Comparison of ENCODE assay signal across 8 cellular contexts in the genomic region with DNA sequence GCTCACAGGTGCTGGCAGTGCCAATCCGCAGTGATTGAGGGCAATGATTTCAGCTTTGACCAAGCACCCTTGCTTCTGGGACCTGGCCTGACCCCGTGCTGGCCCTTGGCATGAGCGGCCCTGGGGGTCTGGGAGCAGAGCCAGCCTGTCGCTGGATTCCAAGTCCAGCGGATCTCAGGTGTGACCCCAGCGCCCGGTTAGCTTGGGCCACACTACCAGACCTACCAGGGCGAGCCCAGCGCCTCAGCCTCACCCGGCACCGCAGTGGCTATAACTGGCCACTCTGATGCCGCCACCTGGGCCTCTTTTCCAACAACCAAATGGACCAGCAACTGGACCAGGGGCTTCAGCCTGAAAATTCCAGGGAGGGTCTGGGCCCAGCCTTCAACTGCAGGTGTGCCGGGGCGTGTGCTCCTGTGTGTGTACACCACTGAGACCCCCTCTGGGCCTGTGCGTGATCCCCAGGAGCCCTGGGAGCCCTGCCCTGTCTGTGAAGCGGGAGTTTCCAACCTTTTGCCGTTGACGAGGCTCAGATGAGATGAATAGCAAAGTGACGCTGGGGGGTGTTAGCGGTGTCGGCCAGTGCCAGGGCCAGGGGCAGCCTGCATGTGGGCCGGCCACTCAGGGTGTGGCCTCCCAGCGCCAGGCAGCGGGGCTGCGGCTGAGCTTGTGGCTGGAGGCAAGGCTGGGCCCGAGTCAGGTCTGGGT. TPM values are rescaled to one million over a fixed set of nuclear protein-coding genes. Genes with fewer than 3 reads are reported as not detected.
A peak's percentile ranks its signal among the peaks of the same experiment; 100 is the strongest.
DNase-seq lines count a peak whose midpoint lies in the region; ATAC-seq and TF ChIP-seq lines count a peak whose summit lies in the region.

No MANE protein-coding gene starts in this region.

- ATAC-seq in GM21423 (IDR thresholded peaks at IDR 0.05; ENCODE audit: unreplicated experiment) (peak; percentile 10), gastroesophageal sphincter (no peak), GM21528 (IDR thresholded peaks at IDR 0.05; ENCODE audit: low FRiP score, unreplicated experiment) (no peak)

- peak; percentile 27 for DNase-seq in activated CD4-positive, alpha-beta T cell treated with anti-CD3 and anti-CD28 coated beads, Interleukin-2, amount 50 U/mL, for 1 hour
- DNase-seq in smooth muscle cell (lab: John Stamatoyannopoulos, UW; ENCODE audit: unreplicated experiment) (no peak), NCI-H1436 (lab: John Stamatoyannopoulos, UW) (no peak), ACHN (no peak), NCI-H1092 (lab: John Stamatoyannopoulos, UW) (no peak)

- H4K20me1 ChIP-seq in smooth muscle cell (ENCODE audit: low read depth) = no peaks in the 10 kb centered on the region

- TF ChIP-seq POLR2A in gastroesophageal sphincter (IDR thresholded peaks at IDR 0.05) = no peak

- no peak overlapping the region for H2AFZ ChIP-seq in smooth muscle cell (ENCODE audit: low read depth)

- H3K27me3 ChIP-seq in gastroesophageal sphincter = no peaks in the 10 kb centered on the region
- no peaks in the 10 kb centered on the region for H3K27me3 ChIP-seq in smooth muscle cell (ENCODE audit: low read depth)

- peaks cover 0 to 54% (median 16%) of the 10 kb centered on the region in 3 donors for H3K4me1 ChIP-seq in gastroesophageal sphincter
- H3K4me1 ChIP-seq in smooth muscle cell (ENCODE audit: low read depth) = peaks cover 6% of the 10 kb centered on the region

- H3K4me3 ChIP-seq in gastroesophageal sphincter (peak overlapping the region; percentile 3 to 50), smooth muscle cell (peak overlapping the region; percentile 39)

- H3K36me3 ChIP-seq in gastroesophageal sphincter = no peaks in the 10 kb centered on the region
- H3K36me3 ChIP-seq in smooth muscle cell (ENCODE audit: low read depth) = no peaks in the 10 kb centered on the region

- no peak overlapping the region for H3K9ac ChIP-seq in smooth muscle cell (ENCODE audit: low read depth)

- no CpG with 5 or more reads among the region's 26 CpGs for WGBS in gastroesophageal sphincter (ENCODE audit: low coverage in 1 of 2), 2 donors
- 94% methylated on average over 26 of the region's 26 CpGs for WGBS in smooth muscle cell (ENCODE audit: low lambda C conversion rate)

- H3K79me2 ChIP-seq in smooth muscle cell (ENCODE audit: low read depth) = peaks cover 17% of the 10 kb centered on the region

- no peak for TF ChIP-seq EP300 in gastroesophageal sphincter (IDR thresholded peaks at IDR 0.05)

- in situ Hi-C loops in ACHN (cut with HindIII; ENCODE audit: low pct_ligation_motif_present, low pct_unique_long_range_greater_than_20kb, low sequenced_read_pairs) = no loop called here

- H3K27ac ChIP-seq in gastroesophageal sphincter (peak overlapping the region; percentile 1 to 80 (median 76)), smooth muscle cell (ENCODE audit: low read depth) (peak overlapping the region; percentile 52)

- no peaks in the 10 kb centered on the region for H3F3A ChIP-seq in smooth muscle cell (ENCODE audit: low read depth)

- peak overlapping the region; percentile 81 for H3K4me2 ChIP-seq in smooth muscle cell

- H3K9me3 ChIP-seq in gastroesophageal sphincter (no peaks in the 10 kb centered on the region), smooth muscle cell (replicated peaks; ENCODE audit: low read depth) (no peaks in the 10 kb centered on the region)

- TF ChIP-seq CTCF in gastroesophageal sphincter (IDR thresholded peaks at IDR 0.05) (no peak), smooth muscle cell (IDR thresholded peaks at IDR 0.05; ENCODE audit: borderline replicate concordance, insufficient read depth, poor library complexity, severe bottlenecking) (no peak)

RNA-seq across cellular contexts. Expression of a gene that starts 0.7 kb away (rescaled TPM):
- total RNA-seq in gastroesophageal sphincter = 10 to 100 TPM in 3 of 4 donors, 1 to 10 TPM in 1; 9.6 to 12.9 (median 12.6) TPM
- 7.8 TPM in 2 replicates for total RNA-seq in smooth muscle cell
- 12.1 and 17.7 TPM in 2 replicates for polyA plus RNA-seq in smooth muscle cell

RNA-seq across cellular contexts. Expression of a gene that starts 41.1 kb away (rescaled TPM):
- 10 to 100 TPM in 1 of 4 donors, 1 to 10 TPM in 3; 5.0 to 13.5 (median 8.0) TPM for total RNA-seq in gastroesophageal sphincter
- total RNA-seq in smooth muscle cell = not detected in 2 replicates
- polyA plus RNA-seq in smooth muscle cell = 0.08 and 0.30 TPM in 2 replicates
